1 cellular context compared by ENCODE assay signal in the genomic region with DNA sequence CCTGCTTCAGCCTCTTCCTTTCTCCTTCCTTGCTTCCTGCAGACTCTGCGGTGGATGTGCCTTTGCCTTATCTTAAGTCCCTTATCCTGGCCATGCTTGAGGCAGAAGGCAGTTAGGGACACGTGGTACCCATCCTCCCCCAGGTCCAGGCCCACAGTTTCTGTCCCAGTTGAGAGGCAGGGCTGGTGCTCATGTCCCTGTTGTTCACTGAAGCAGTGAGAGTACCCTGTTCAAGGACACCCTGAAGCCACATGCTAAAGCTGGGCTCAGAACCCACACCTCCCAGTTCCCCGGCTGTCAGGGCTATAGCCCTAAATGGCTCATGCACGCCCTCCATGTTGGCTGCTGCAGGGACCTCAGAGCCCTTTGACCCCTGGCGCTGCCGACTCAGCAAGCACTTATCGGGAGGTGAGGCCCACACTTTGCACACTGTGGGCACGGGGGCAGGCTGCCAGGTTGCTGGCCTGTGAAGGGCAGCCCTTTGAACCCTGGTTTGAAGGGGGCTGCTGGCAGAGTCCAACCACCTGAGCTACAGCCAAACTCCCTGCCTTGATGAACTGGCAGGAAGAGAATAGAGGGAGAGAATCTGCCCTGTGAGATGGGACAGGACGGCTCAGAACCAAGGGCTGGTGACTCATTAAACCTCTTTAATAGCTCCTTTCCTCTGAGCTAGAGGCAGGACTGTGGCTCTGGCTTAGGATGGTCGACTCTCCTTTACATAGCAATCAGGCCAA.
TF ChIP-seq lines count a peak whose summit lies in the region.

No MANE protein-coding gene starts in this region.

TF ChIP-seq in K562, 482 proteins besides CTCF, POLR2A, EP300 and RAD21 (continued from another document and continues in another):
- TF ChIP-seq ZBTB17 (CRISPR knock-in tag; IDR thresholded peaks at IDR 0.05) = peak; percentile 80
- TF ChIP-seq ZNF696 (CRISPR knock-in tag; conservative IDR thresholded peaks at IDR 0.05) = no peak
- TF ChIP-seq FOXJ3 (CRISPR knock-in tag; IDR thresholded peaks at IDR 0.05) = no peak
- TF ChIP-seq NFXL1 (CRISPR knock-in tag; IDR thresholded peaks at IDR 0.05) = 0 out of 2 replicates have a peak, but pooled peaks have one; percentile 5
- no peak for TF ChIP-seq GTF2A2 (tag; IDR thresholded peaks at IDR 0.05)
- no peak for TF ChIP-seq E2F1 (CRISPR knock-in tag; IDR thresholded peaks at IDR 0.05)
- peak; percentile 9 to 22; a peak in 1 of 4 replicates for TF ChIP-seq KDM1A (IDR thresholded peaks at IDR 0.05)
- TF ChIP-seq ZBTB9 (CRISPR knock-in tag; IDR thresholded peaks at IDR 0.05) = peak; percentile 92
- TF ChIP-seq POLR2G (IDR thresholded peaks at IDR 0.05; ENCODE audit: low read depth, low read length) = no peak
- TF ChIP-seq, protein P1, sequence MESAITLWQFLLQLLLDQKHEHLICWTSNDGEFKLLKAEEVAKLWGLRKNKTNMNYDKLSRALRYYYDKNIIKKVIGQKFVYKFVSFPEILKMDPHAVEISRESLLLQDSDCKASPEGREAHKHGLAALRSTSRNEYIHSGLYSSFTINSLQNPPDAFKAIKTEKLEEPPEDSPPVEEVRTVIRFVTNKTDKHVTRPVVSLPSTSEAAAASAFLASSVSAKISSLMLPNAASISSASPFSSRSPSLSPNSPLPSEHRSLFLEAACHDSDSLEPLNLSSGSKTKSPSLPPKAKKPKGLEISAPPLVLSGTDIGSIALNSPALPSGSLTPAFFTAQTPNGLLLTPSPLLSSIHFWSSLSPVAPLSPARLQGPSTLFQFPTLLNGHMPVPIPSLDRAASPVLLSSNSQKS (CRISPR knock-in tag; IDR thresholded peaks at IDR 0.05) = no peak
- TF ChIP-seq CHD4 (IDR thresholded peaks at IDR 0.05; ENCODE audit: insufficient read depth, insufficient replicate concordance, low read depth, low read length, poor library complexity, severe bottlenecking) = no peak
- no peak for TF ChIP-seq RBBP5 (IDR thresholded peaks at IDR 0.05; ENCODE audit: borderline replicate concordance, insufficient read depth, low read length, poor library complexity, severe bottlenecking)
- TF ChIP-seq, protein P2, sequence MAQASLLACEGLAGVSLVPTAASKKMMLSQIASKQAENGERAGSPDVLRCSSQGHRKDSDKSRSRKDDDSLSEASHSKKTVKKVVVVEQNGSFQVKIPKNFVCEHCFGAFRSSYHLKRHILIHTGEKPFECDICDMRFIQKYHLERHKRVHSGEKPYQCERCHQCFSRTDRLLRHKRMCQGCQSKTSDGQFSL (CRISPR knock-in tag; IDR thresholded peaks at IDR 0.05) = no peak
- TF ChIP-seq, protein P2 (tag; IDR thresholded peaks at IDR 0.05) = peak in 1 of 2 experiments; percentile 56; a peak in 1 of 4 replicates
- peak; percentile 58 for TF ChIP-seq TAL1 (IDR thresholded peaks at IDR 0.05)
- no peak for TF ChIP-seq THAP7 (CRISPR knock-in tag; IDR thresholded peaks at IDR 0.05)
- TF ChIP-seq, protein P3, sequence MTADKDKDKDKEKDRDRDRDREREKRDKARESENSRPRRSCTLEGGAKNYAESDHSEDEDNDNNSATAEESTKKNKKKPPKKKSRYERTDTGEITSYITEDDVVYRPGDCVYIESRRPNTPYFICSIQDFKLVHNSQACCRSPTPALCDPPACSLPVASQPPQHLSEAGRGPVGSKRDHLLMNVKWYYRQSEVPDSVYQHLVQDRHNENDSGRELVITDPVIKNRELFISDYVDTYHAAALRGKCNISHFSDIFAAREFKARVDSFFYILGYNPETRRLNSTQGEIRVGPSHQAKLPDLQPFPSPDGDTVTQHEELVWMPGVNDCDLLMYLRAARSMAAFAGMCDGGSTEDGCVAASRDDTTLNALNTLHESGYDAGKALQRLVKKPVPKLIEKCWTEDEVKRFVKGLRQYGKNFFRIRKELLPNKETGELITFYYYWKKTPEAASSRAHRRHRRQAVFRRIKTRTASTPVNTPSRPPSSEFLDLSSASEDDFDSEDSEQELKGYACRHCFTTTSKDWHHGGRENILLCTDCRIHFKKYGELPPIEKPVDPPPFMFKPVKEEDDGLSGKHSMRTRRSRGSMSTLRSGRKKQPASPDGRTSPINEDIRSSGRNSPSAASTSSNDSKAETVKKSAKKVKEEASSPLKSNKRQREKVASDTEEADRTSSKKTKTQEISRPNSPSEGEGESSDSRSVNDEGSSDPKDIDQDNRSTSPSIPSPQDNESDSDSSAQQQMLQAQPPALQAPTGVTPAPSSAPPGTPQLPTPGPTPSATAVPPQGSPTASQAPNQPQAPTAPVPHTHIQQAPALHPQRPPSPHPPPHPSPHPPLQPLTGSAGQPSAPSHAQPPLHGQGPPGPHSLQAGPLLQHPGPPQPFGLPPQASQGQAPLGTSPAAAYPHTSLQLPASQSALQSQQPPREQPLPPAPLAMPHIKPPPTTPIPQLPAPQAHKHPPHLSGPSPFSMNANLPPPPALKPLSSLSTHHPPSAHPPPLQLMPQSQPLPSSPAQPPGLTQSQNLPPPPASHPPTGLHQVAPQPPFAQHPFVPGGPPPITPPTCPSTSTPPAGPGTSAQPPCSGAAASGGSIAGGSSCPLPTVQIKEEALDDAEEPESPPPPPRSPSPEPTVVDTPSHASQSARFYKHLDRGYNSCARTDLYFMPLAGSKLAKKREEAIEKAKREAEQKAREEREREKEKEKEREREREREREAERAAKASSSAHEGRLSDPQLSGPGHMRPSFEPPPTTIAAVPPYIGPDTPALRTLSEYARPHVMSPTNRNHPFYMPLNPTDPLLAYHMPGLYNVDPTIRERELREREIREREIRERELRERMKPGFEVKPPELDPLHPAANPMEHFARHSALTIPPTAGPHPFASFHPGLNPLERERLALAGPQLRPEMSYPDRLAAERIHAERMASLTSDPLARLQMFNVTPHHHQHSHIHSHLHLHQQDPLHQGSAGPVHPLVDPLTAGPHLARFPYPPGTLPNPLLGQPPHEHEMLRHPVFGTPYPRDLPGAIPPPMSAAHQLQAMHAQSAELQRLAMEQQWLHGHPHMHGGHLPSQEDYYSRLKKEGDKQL (CRISPR knock-in tag; IDR thresholded peaks at IDR 0.05; ENCODE audit: borderline replicate concordance) = no peak; the same call in 1 of the 2 replicates
- TF ChIP-seq, protein P4, sequence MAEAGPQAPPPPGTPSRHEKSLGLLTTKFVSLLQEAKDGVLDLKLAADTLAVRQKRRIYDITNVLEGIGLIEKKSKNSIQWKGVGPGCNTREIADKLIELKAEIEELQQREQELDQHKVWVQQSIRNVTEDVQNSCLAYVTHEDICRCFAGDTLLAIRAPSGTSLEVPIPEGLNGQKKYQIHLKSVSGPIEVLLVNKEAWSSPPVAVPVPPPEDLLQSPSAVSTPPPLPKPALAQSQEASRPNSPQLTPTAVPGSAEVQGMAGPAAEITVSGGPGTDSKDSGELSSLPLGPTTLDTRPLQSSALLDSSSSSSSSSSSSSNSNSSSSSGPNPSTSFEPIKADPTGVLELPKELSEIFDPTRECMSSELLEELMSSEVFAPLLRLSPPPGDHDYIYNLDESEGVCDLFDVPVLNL (CRISPR knock-in tag; IDR thresholded peaks at IDR 0.05; ENCODE audit: low read depth) = no peak
- TF ChIP-seq MTA3 (IDR thresholded peaks at IDR 0.05; ENCODE audit: borderline replicate concordance) = 0 out of 2 replicates have a peak, but pooled peaks have one; percentile 66
- no peak for TF ChIP-seq SETDB1 (IDR thresholded peaks at IDR 0.05; ENCODE audit: low read length)
- peak; percentile 39; the same call in 1 of the 2 replicates for TF ChIP-seq VEZF1 (CRISPR knock-in tag; IDR thresholded peaks at IDR 0.05)
- peak; percentile 79 for TF ChIP-seq RAD51 (IDR thresholded peaks at IDR 0.05; ENCODE audit: borderline replicate concordance, low read depth)
- TF ChIP-seq ZNF584 (CRISPR knock-in tag; IDR thresholded peaks at IDR 0.05; ENCODE audit: low read depth) = peak; percentile 78; the same call in 1 of the 2 replicates
- TF ChIP-seq CHAMP1 (IDR thresholded peaks at IDR 0.05) = no peak
- TF ChIP-seq NFIC (IDR thresholded peaks at IDR 0.05) = no peak
- no peak for TF ChIP-seq TRIM24 (IDR thresholded peaks at IDR 0.05)
- TF ChIP-seq RBM14 (IDR thresholded peaks at IDR 0.05; ENCODE audit: borderline replicate concordance, insufficient read depth, low read depth, low read length) = no peak
- no peak for TF ChIP-seq SP2 (IDR thresholded peaks at IDR 0.05; ENCODE audit: extremely low read depth, low read depth, low read length, poor library complexity, severe bottlenecking)
- no peak for TF ChIP-seq HCFC1 (IDR thresholded peaks at IDR 0.05; ENCODE audit: low read depth, low read length)
- TF ChIP-seq, protein P5, sequence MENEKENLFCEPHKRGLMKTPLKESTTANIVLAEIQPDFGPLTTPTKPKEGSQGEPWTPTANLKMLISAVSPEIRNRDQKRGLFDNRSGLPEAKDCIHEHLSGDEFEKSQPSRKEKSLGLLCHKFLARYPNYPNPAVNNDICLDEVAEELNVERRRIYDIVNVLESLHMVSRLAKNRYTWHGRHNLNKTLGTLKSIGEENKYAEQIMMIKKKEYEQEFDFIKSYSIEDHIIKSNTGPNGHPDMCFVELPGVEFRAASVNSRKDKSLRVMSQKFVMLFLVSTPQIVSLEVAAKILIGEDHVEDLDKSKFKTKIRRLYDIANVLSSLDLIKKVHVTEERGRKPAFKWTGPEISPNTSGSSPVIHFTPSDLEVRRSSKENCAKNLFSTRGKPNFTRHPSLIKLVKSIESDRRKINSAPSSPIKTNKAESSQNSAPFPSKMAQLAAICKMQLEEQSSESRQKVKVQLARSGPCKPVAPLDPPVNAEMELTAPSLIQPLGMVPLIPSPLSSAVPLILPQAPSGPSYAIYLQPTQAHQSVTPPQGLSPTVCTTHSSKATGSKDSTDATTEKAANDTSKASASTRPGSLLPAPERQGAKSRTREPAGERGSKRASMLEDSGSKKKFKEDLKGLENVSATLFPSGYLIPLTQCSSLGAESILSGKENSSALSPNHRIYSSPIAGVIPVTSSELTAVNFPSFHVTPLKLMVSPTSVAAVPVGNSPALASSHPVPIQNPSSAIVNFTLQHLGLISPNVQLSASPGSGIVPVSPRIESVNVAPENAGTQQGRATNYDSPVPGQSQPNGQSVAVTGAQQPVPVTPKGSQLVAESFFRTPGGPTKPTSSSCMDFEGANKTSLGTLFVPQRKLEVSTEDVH (IDR thresholded peaks at IDR 0.05; ENCODE audit: low read depth, partially characterized antibody) = no peak
